Comparison of ENCODE assay signal across 8 cellular contexts in the genomic region with DNA sequence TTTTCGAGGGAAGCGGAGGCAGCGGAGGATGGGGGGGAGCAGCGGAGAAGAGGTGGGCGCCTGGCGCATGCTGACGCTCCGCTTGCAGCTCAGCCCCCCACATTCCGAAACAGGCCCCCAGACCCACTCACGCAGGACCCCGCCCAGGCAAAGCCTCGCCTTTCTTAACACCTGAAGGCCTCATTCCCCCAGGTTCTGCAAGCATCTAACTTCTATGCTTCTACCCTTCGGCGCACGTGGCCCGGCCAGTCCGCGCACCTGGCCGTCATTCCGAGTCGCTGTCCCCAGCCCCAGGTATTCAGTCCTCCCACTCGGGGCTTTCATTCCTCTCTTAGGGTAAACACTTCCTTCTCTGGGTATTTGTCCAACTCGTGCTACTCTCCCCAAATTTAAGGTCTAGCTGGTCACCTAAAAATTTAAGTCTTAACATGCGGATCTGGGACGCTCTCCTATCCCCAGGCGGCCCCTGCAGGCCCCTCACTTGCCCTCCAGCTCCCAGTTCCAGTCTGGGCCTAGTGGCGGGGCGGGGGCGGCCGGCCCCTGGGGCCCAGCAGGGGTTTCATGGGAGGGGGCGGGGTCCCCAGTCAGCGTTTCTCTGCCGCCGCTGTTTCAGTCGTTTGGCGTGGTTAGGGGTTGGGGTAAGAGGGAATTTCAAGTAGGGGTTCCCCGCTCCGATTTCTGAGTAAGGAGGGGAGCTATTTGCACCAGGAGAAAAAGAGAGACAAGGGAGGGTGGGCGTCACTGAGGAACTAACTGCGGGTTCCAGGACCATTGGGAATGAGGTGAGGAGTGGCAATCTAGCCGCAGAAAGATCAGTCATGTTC. TPM values are rescaled to one million over a fixed set of nuclear protein-coding genes. Genes with fewer than 3 reads are reported as not detected.
DNase-seq lines count a peak whose midpoint lies in the region; ATAC-seq and TF ChIP-seq lines count a peak whose summit lies in the region.

No MANE protein-coding gene starts in this region.

- H3K36me3 ChIP-seq in Caco-2 (ENCODE audit: control insufficient read depth, insufficient read depth, low read length) (peaks cover 1% of the 10 kb centered on the region), endocrine pancreas (ENCODE audit: control insufficient read depth, insufficient read depth, low read length) (no peaks in the 10 kb centered on the region), neural cell (ENCODE audit: insufficient read depth, low read length) (no peaks in the 10 kb centered on the region)

- H3K27me3 Mint-ChIP-seq in Caco-2 (ENCODE audit: insufficient read depth, unreplicated experiment): no peaks in the 10 kb centered on the region

- H3K9ac ChIP-seq in endocrine pancreas (ENCODE audit: control insufficient read depth, insufficient read depth, low read length): peak overlapping the region; percentile 74
- H3K9ac ChIP-seq in neural cell (ENCODE audit: low read length): peak overlapping the region; percentile 17

- TF ChIP-seq RAD21 in neural cell (conservative IDR thresholded peaks at IDR 0.05): no peak

- TSS peak; percentile 51 for BruUV-seq in Caco-2 (replicated peaks; lab: Mats Ljungman, UMichigan)

- H3K4me1 Mint-ChIP-seq in Caco-2 (ENCODE audit: low read depth, unreplicated experiment): peaks cover 26% of the 10 kb centered on the region

- POLR2A ChIA-PET in Caco-2 (lab: Charles Lee): interaction anchor here (0.5 to 2.1 kb wide), 11 partner anchors 16 to 1128 kb away, joined by 3 to 75 read pairs (median 6); partner anchors contain the start of genes FLAD1, PBXIP1, PYGO2 and SHC1

- CTCF ChIA-PET in Caco-2 (lab: Charles Lee): interaction anchor here (0.6 to 2.1 kb wide), 24 partner anchors 8 to 967 kb away, joined by 3 to 43 read pairs (median 5); partner anchors contain the start of genes ADAM15, FLAD1, PBXIP1 and PMVK

- no peak for TF ChIP-seq EP300 in neural cell (conservative IDR thresholded peaks at IDR 0.05; ENCODE audit: poor library complexity, severe bottlenecking)

- H3K36me3 Mint-ChIP-seq in Caco-2 (ENCODE audit: insufficient read depth, unreplicated experiment): peaks cover 37% of the 10 kb centered on the region

- peak overlapping the region; percentile 96 for H3K4me3 Mint-ChIP-seq in Caco-2 (ENCODE audit: unreplicated experiment)

- H3F3A ChIP-seq in neural cell (ENCODE audit: insufficient read depth, low read length, poor library complexity, severe bottlenecking): peaks cover 3% of the 10 kb centered on the region

- ATAC-seq in GM19023 (IDR thresholded peaks at IDR 0.05; ENCODE audit: unreplicated experiment) (no peak), GM18498 (IDR thresholded peaks at IDR 0.05; ENCODE audit: unreplicated experiment) (no peak)

- intact Hi-C loops in Caco-2 (cut with micrococcal nuclease; ENCODE audit: unreplicated experiment): loop anchor here (1.0 to 5.0 kb wide), 6 partner anchors 17 to 441 kb away; partner anchors contain the start of genes CKS1B, EFNA1, FLAD1 and PYGO2

- peak overlapping the region; percentile 27 for H3K4me2 ChIP-seq in neural cell (ENCODE audit: low read length)

- H4K20me1 ChIP-seq in neural cell (ENCODE audit: insufficient read depth): no peaks in the 10 kb centered on the region

- no peak overlapping the region for H2AFZ ChIP-seq in neural cell (ENCODE audit: low read depth, low read length)

- H3K4me1 ChIP-seq in Caco-2 (peaks cover 12% of the 10 kb centered on the region; the same call in 1 of the 2 replicates), endocrine pancreas (ENCODE audit: control insufficient read depth, insufficient read depth, low read length) (no peaks in the 10 kb centered on the region)

- no peak for TF ChIP-seq CTCF in Caco-2 (IDR thresholded peaks at IDR 0.05; ENCODE audit: insufficient read depth in 1 of 2, low read depth in 1 of 2, low read length in 1 of 2, severe bottlenecking in 1 of 2, unreplicated experiment in 1 of 2)
- TF ChIP-seq CTCF in WI38 (IDR thresholded peaks at IDR 0.05; ENCODE audit: low read depth, low read length): no peak
- no peak for TF ChIP-seq CTCF in neural cell (IDR thresholded peaks at IDR 0.05; ENCODE audit: poor library complexity, severe bottlenecking)

- H3K27me3 ChIP-seq in Caco-2 (replicated peaks; ENCODE audit: control insufficient read depth, insufficient read depth, low read length) (no peaks in the 10 kb centered on the region), endocrine pancreas (ENCODE audit: control insufficient read depth, insufficient read depth, low read length) (no peaks in the 10 kb centered on the region), neural cell (ENCODE audit: insufficient read depth, low read depth, low read length) (peaks cover 9% of the 10 kb centered on the region)

- H3K4me3 ChIP-seq in Caco-2 (ENCODE audit: low read depth, low read length) (peak overlapping the region; percentile 92), WI38 (ENCODE audit: low read depth, low read length) (peak overlapping the region; percentile 81), endocrine pancreas (ENCODE audit: control insufficient read depth, insufficient read depth, low read length) (no peak overlapping the region), neural cell (ENCODE audit: low read length) (peak overlapping the region; percentile 79)

- H3K9me3 Mint-ChIP-seq in Caco-2 (ENCODE audit: unreplicated experiment): no peaks in the 10 kb centered on the region

- no peak overlapping the region for H3K27ac ChIP-seq in neural cell (ENCODE audit: low read length)

- H3K79me2 ChIP-seq in neural cell (replicated peaks; ENCODE audit: insufficient read depth, low read length): no peaks in the 10 kb centered on the region

- H3K9me3 ChIP-seq in Caco-2 (no peaks in the 10 kb centered on the region), endocrine pancreas (ENCODE audit: control insufficient read depth, low read length) (no peaks in the 10 kb centered on the region), neural cell (ENCODE audit: low read length) (no peaks in the 10 kb centered on the region)

- peak overlapping the region; percentile 96 for H3K27ac Mint-ChIP-seq in Caco-2 (ENCODE audit: unreplicated experiment)

- no peaks in the 10 kb centered on the region for H3K9me2 ChIP-seq in neural cell (ENCODE audit: insufficient read depth, low read length)

- DNase-seq in Caco-2 (peak; percentile 85 to 87), HuH-7.5 (ENCODE audit: low spot score) (peak; percentile 74), hepatic stellate cell (ENCODE audit: low spot score) (no peak)

TF ChIP-seq in neural cell, 6 proteins besides CTCF, POLR2A, EP300 and RAD21:
- TF ChIP-seq TAF1 (IDR thresholded peaks at IDR 0.05; ENCODE audit: low read depth) (no peak), MXI1 (conservative IDR thresholded peaks at IDR 0.05; ENCODE audit: poor library complexity, severe bottlenecking) (peak; percentile 61), POLR2AphosphoS5 (IDR thresholded peaks at IDR 0.05) (no peak), SMC3 (conservative IDR thresholded peaks at IDR 0.05; ENCODE audit: poor library complexity) (no peak), EZH2 (IDR thresholded peaks at IDR 0.05; ENCODE audit: borderline replicate concordance, insufficient read depth, low read length, poor library complexity, severe bottlenecking) (no peak)

RNA-seq across cellular contexts. Expression of gene ZBTB7B, which starts 2.7 kb away (rescaled TPM):
- total RNA-seq in Caco-2 (2022): 42.9 and 46.8 TPM in 2 replicates
- 0.38 and 0.54 TPM in 2 replicates for polyA plus RNA-seq in neural cell
- polyA minus RNA-seq in neural cell: 0.24 and 0.46 TPM in 2 replicates

RNA-seq across cellular contexts. Expression of gene LENEP, which starts 6.5 kb away (rescaled TPM):
- total RNA-seq in Caco-2 (2022): 0.50 and 0.53 TPM in 2 replicates
- 3.9 TPM in 1 of 2 replicates, not detected in the other for polyA plus RNA-seq in neural cell
- polyA minus RNA-seq in neural cell: 1.7 and 2.4 TPM in 2 replicates

RNA-seq across cellular contexts. Expression of gene FLAD1, which starts 16.7 kb away (rescaled TPM):
- 51.3 and 61.5 TPM in 2 replicates for total RNA-seq in Caco-2 (2022)
- 68.6 and 79.5 TPM in 2 replicates for polyA plus RNA-seq in neural cell
- polyA minus RNA-seq in neural cell: 37.5 and 39.2 TPM in 2 replicates

RNA-seq across cellular contexts. Expression of gene CKS1B, which starts 25.4 kb away (rescaled TPM):
- total RNA-seq in Caco-2 (2022): 243 and 259 TPM in 2 replicates
- polyA plus RNA-seq in neural cell: 22.4 and 29.0 TPM in 2 replicates
- 8.8 and 11.6 TPM in 2 replicates for polyA minus RNA-seq in neural cell

RNA-seq across cellular contexts. Expression of gene SHC1, which starts 29.3 kb away (rescaled TPM):
- total RNA-seq in Caco-2 (2022): 58.0 and 59.6 TPM in 2 replicates
- polyA plus RNA-seq in neural cell: 4.7 and 9.5 TPM in 2 replicates
- 3.2 and 5.8 TPM in 2 replicates for polyA minus RNA-seq in neural cell
